Comparison of ENCODE assay signal across 8 cellular contexts in genomic region chr3:56681963-56682457, GRCh38. TPM values are rescaled to one million over a fixed set of nuclear protein-coding genes. Genes with fewer than 3 reads are reported as not detected.
DNase-seq lines count a peak whose midpoint lies in the region; TF ChIP-seq lines count a peak whose summit lies in the region.

No MANE protein-coding gene starts in this region.

- TF ChIP-seq CTCF in endothelial cell (IDR thresholded peaks at IDR 0.05; ENCODE audit: unreplicated experiment) (no peak), ovary (IDR thresholded peaks at IDR 0.05) (no peak)

- TF ChIP-seq POLR2A in ovary (IDR thresholded peaks at IDR 0.05): no peak

- H3K4me1 ChIP-seq in ovary (ENCODE audit: insufficient read depth): peaks cover 3% of the 10 kb centered on the region

- H3K27me3 ChIP-seq in ovary: no peaks in the 10 kb centered on the region

- H3K4me3 ChIP-seq in GM08714 (ENCODE audit: low read length) (peak overlapping the region; percentile 91), ovary (peak overlapping the region; percentile 56)

- peak overlapping the region; percentile 91 for H3K4me3 Mint-ChIP-seq in endothelial cell (ENCODE audit: unreplicated experiment)

- DNase-seq in NCI-H345 treated with DMSO at 0.1 percent for 48 hours (lab: John Stamatoyannopoulos, UW; ENCODE audit: unreplicated experiment): peak; percentile 21
- no peak for DNase-seq in endothelial cell (ENCODE audit: low spot score)
- DNase-seq in ovary: no peak
- no peak for DNase-seq in hippocampal formation (lab: John Stamatoyannopoulos, UW)
- no peak for DNase-seq in activated effector memory CD4-positive, alpha-beta T cell treated with Interleukin-2 at 50 U/mL for 16 hours
- DNase-seq in stimulated activated CD8-positive, alpha-beta memory T cell treated with anti-CD3 and anti-CD28 coated beads, Interleukin-4, amount 100 ng/mL, for 48 hours: no peak
- no peak for DNase-seq in AG20443 (ENCODE audit: low spot score)

- 24 to 26% (median 25%) methylated on average over 10 of the region's 10 CpGs for WGBS in ovary, 3 donors

- no peaks in the 10 kb centered on the region for H3K9me3 ChIP-seq in ovary

- peaks cover 18% of the 10 kb centered on the region for H3K36me3 Mint-ChIP-seq in endothelial cell (ENCODE audit: low read depth, unreplicated experiment)

- peaks cover 10% of the 10 kb centered on the region for H3K27me3 Mint-ChIP-seq in endothelial cell (ENCODE audit: unreplicated experiment)

- no peaks in the 10 kb centered on the region for H3K9me3 Mint-ChIP-seq in endothelial cell (ENCODE audit: unreplicated experiment)

- H3K4me1 Mint-ChIP-seq in endothelial cell (ENCODE audit: unreplicated experiment): peaks cover 12% of the 10 kb centered on the region

- peak overlapping the region; percentile 87 for H3K27ac Mint-ChIP-seq in endothelial cell (ENCODE audit: unreplicated experiment)

- intact Hi-C loops in ovary (cut with DNase I): no loop called here

- H3K36me3 ChIP-seq in ovary: no peaks in the 10 kb centered on the region

- peak overlapping the region; percentile 99 to 100 for H3K27ac ChIP-seq in ovary

- TF ChIP-seq EP300 in ovary (IDR thresholded peaks at IDR 0.05): no peak

RNA-seq across cellular contexts. Expression of gene TASOR, which starts 1.1 kb away (rescaled TPM):
- total RNA-seq in endothelial cell (ENCODE audit: unreplicated experiment) (42.7 TPM), ovary (10 to 100 TPM; 59.6 to 95.5 (median 66.1) TPM)
- polyA plus RNA-seq in ovary: 10 to 100 TPM; 27.3 to 40.7 TPM
